16 cellular contexts compared by ENCODE assay signal in the genomic region with DNA sequence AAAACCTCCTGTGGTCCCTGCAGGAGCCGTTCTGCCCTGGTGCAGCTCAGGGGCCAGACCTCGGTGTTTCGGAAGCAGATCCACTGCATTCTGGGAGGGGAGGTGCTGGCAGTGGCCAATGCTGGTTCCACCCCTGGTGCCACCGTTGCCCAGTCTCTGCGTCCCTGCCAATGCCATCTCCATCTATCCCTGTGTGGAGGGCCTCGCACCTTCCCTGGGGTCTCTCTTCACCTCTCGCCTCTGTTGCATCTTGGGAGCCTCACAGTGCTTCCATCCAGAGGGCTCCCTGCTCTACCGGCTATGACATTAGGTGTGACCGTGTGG. TPM values are rescaled to one million over a fixed set of nuclear protein-coding genes. Genes with fewer than 3 reads are reported as not detected.
DNase-seq lines count a peak whose midpoint lies in the region; FAIRE-seq and TF ChIP-seq lines count a peak whose summit lies in the region.
"Had no signal": no experiment of that assay in that cellular context is flagged by ENCODE, and none has a peak within 500 bp of the region (broad histone marks: within the 10 kb centered on the region; RNA-seq: fewer than 3 reads in every experiment).

No MANE protein-coding gene starts in this region.

- H3K4me3 Mint-ChIP-seq in HFFc6 = peak overlapping the region; percentile 77
- H3K4me3 Mint-ChIP-seq in brain = peak overlapping the region in 3 of 5 experiments; percentile 11 to 53 (median 31)
- H3K4me3 Mint-ChIP-seq: activated T-helper 17 cell treated with anti-CD3 and anti-CD28 coated beads, Interleukin-2, amount 50 U/mL, for 72 hours; CD4-positive, alpha-beta T cell; memory B cell; stimulated activated naive B cell treated with anti-CD40 and anti-IgM and Interleukin-4, amounts not matched to agents 10 μg/mL and 1 μg/mL and 100 μg/mL, for 72 hours had no signal

- intact Hi-C loops in kidney (cut with DNase I) = no loop called here
- intact Hi-C loops in stomach (cut with DNase I; ENCODE audit: low total_unique reads) = no loop called here
- intact Hi-C loops in spleen (cut with DNase I; ENCODE audit: low total_unique reads) = no loop called here

- FAIRE-seq in kidney (lab: Jason Lieb, UNC) = no peak
- FAIRE-seq: bronchial epithelial cell, H54 had no signal

- H3K27ac Mint-ChIP-seq in HFFc6 = peak overlapping the region; percentile 90
- peak overlapping the region; percentile 66 to 97 (median 80) for H3K27ac Mint-ChIP-seq in brain
- H3K27ac Mint-ChIP-seq: activated T-helper 17 cell treated with anti-CD3 and anti-CD28 coated beads, Interleukin-2, amount 50 U/mL, for 72 hours; CD4-positive, alpha-beta T cell; memory B cell; stimulated activated naive B cell treated with anti-CD40 and anti-IgM and Interleukin-4, amounts not matched to agents 10 μg/mL and 1 μg/mL and 100 μg/mL, for 72 hours had no signal

- H3K4me1 Mint-ChIP-seq in HFFc6 (ENCODE audit: low read depth) (peaks cover 64% of the 10 kb centered on the region), brain (peaks cover 87% of the 10 kb centered on the region)
- H3K4me1 Mint-ChIP-seq: activated T-helper 17 cell treated with anti-CD3 and anti-CD28 coated beads, Interleukin-2, amount 50 U/mL, for 72 hours had no signal

- TF ChIP-seq POLR2A in stomach (IDR thresholded peaks at IDR 0.05) (no peak), spleen (IDR thresholded peaks at IDR 0.05) (no peak)

- no peaks in the 10 kb centered on the region for H3K9me3 Mint-ChIP-seq in HFFc6
- H3K9me3 Mint-ChIP-seq in brain = no peaks in the 10 kb centered on the region
- H3K9me3 Mint-ChIP-seq: activated T-helper 17 cell treated with anti-CD3 and anti-CD28 coated beads, Interleukin-2, amount 50 U/mL, for 72 hours; CD4-positive, alpha-beta T cell; memory B cell; stimulated activated naive B cell treated with anti-CD40 and anti-IgM and Interleukin-4, amounts not matched to agents 10 μg/mL and 1 μg/mL and 100 μg/mL, for 72 hours had no signal

- H3K9ac ChIP-seq in kidney (ENCODE audit: low read length in 2 of 2) = peak overlapping the region in 1 of 2 donors; percentile 51

- no peak for TF ChIP-seq CTCF in HFFc6 (IDR thresholded peaks at IDR 0.05)
- TF ChIP-seq CTCF in brain (conservative IDR thresholded peaks at IDR 0.05) = no peak
- TF ChIP-seq CTCF in kidney (IDR thresholded peaks at IDR 0.05; ENCODE audit: borderline replicate concordance, extremely low read depth, insufficient read depth) = no peak
- TF ChIP-seq CTCF in stomach (IDR thresholded peaks at IDR 0.05) = no peak
- TF ChIP-seq CTCF in spleen (IDR thresholded peaks at IDR 0.05 in 8 of 11, conservative IDR thresholded peaks at IDR 0.05 in 3 of 11) = no peak

- H3K36me3 ChIP-seq in kidney (ENCODE audit: control insufficient read depth in 1 of 2, insufficient read depth in 2 of 2, low read length in 2 of 2) (no peaks in the 10 kb centered on the region), stomach (no peaks in the 10 kb centered on the region), spleen (no peaks in the 10 kb centered on the region)

- H3K27me3 Mint-ChIP-seq in HFFc6 (ENCODE audit: insufficient read depth) (peaks cover 2% of the 10 kb centered on the region; the same call in 1 of the 2 replicates), brain (peaks cover 6% of the 10 kb centered on the region)
- H3K27me3 Mint-ChIP-seq: activated T-helper 17 cell treated with anti-CD3 and anti-CD28 coated beads, Interleukin-2, amount 50 U/mL, for 72 hours; CD4-positive, alpha-beta T cell had no signal

- WGBS in stomach, 5 donors = 66 to 84% (median 72%) methylated on average over 8 to 9 of the region's 9 CpGs
- WGBS in spleen, 5 donors = 73 to 91% (median 85%) methylated on average over 9 of the region's 9 CpGs

- TF ChIP-seq EP300 in stomach (IDR thresholded peaks at IDR 0.05) = no peak

- H3K27me3 ChIP-seq in stomach (no peaks in the 10 kb centered on the region), spleen (replicated peaks in 1 of 7) (peaks cover 0 to 38% (median 0%) of the 10 kb centered on the region in 7 donors)

- DNase-seq in HFFc6 (no peak), kidney (no peak), stomach (no peak), NCI-H748 (lab: John Stamatoyannopoulos, UW; ENCODE audit: unreplicated experiment) (no peak), spleen (no peak), NCI-H128 (lab: John Stamatoyannopoulos, UW; ENCODE audit: unreplicated experiment) (no peak), NCI-H1105 (lab: John Stamatoyannopoulos, UW) (no peak)
- DNase-seq: CD4-positive, alpha-beta T cell; NCI-H446 treated with DMSO at 0.1 percent for 48 hours; stimulated activated CD4-positive, alpha-beta T cell treated with anti-CD3 and anti-CD28 coated beads, Interleukin-4, amount 100 ng/mL, for 1 hour; stimulated activated naive B cell treated with anti-CD40 and anti-IgM and Interleukin-4, amounts not matched to agents 10 μg/mL and 1 μg/mL and 100 μg/mL, for 72 hours had no signal

- H3K9me3 ChIP-seq in kidney (ENCODE audit: control insufficient read depth in 1 of 2, low read length in 2 of 2) (no peaks in the 10 kb centered on the region), stomach (no peaks in the 10 kb centered on the region), spleen (no peaks in the 10 kb centered on the region)

- H3K27ac ChIP-seq in kidney (ENCODE audit: low read depth in 2 of 2, low read length in 2 of 2) (peak overlapping the region; percentile 59 to 89), stomach (peak overlapping the region in 4 of 5 donors; percentile 67 to 90 (median 84)), spleen (no peak overlapping the region)

- peak overlapping the region; percentile 55 to 63 for H3K4me3 ChIP-seq in kidney (ENCODE audit: low read length in 2 of 2)
- peak overlapping the region in 3 of 4 donors; percentile 19 to 42 (median 38) for H3K4me3 ChIP-seq in stomach
- H3K4me3 ChIP-seq in spleen = no peak overlapping the region

- H3K4me1 ChIP-seq in kidney (ENCODE audit: control insufficient read depth in 1 of 2, insufficient read depth in 1 of 2, low read depth in 1 of 2, low read length in 2 of 2) = peaks cover 41 to 46% of the 10 kb centered on the region in 2 donors
- H3K4me1 ChIP-seq in stomach = peaks cover 6 to 87% (median 49%) of the 10 kb centered on the region in 4 donors
- H3K4me1 ChIP-seq in spleen = peaks cover 0 to 10% (median 0%) of the 10 kb centered on the region in 6 donors

- no peaks in the 10 kb centered on the region for H3K36me3 Mint-ChIP-seq in HFFc6 (ENCODE audit: low read depth)
- H3K36me3 Mint-ChIP-seq in brain = no peaks in the 10 kb centered on the region
- H3K36me3 Mint-ChIP-seq: memory B cell; stimulated activated naive B cell treated with anti-CD40 and anti-IgM and Interleukin-4, amounts not matched to agents 10 μg/mL and 1 μg/mL and 100 μg/mL, for 72 hours had no signal

RNA-seq across cellular contexts. Expression of a gene that starts 15.3 kb away (rescaled TPM):
- 100 to 1,000 TPM in 4 of 6 experiments, 10 to 100 TPM in 2; 96.5 to 108 (median 104) TPM for total RNA-seq in HFFc6 (2021; fragmentation: NEBNext Ultra II Directional; extraction: Animal tissue kit (Norgen Biotek cat#: 25700))
- polyA plus RNA-seq in brain (ENCODE audit: insufficient read depth, low read depth, low replicate concordance) (120 TPM), kidney (ENCODE audit: insufficient read depth, low read depth, low replicate concordance) (27.7 TPM), stomach (10 to 100 TPM in 1 of 3 donors, 1 to 10 TPM in 2; 3.2 to 26.0 (median 6.4) TPM), spleen (1 to 10 TPM in 2 of 3 donors, under 1 TPM in 1; 0.50 to 1.6 (median 1.3) TPM)
- total RNA-seq in kidney (37.4 TPM), stomach (10 to 100 TPM; 12.8 to 50.0 (median 16.7) TPM), spleen (1 to 10 TPM in 4 of 7 donors, under 1 TPM in 3; 0.46 to 2.5 (median 1.2) TPM)

Comparison
In these comparisons a context has a peak if more than half of its experiments do, and no peak if none do; other contexts are left out.
1. H3K27ac ChIP-seq: peak in kidney (2 of 2) and stomach (4 of 5); none in spleen (0 of 8).
2. H3K4me3 ChIP-seq: peak in kidney (2 of 2) and stomach (3 of 4); none in spleen (0 of 8).